ENCODE assay signal across 24 cellular contexts in the genomic region with DNA sequence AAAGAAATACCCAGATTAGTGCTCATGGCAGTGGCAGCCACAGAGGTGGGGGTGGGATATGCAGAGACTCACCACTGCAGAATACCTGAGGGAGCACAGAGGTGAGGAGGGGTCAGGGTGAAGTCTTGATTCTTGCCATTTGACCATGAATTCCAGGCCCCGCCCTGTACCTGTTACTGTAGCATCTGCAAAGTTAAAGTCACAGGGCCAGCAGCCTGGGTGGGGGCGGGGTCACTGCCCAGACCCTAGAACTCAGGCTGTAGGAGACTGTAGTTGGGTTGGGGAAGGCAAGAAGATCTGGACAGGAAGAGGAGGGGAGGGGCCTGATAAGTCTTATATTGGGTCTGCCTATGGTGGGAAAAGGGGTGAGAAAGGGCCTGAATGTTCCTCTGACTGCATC.
"Had no signal": no experiment of that assay in that cellular context is flagged by ENCODE, and none has a peak within 500 bp of the region (broad histone marks: within the 10 kb centered on the region; RNA-seq: fewer than 3 reads in every experiment).

No MANE protein-coding gene starts in this region.

- DNase-seq: IMR-90; Karpas-422; KG1; MG63; NCI-H1092; NCI-H1105 treated with DMSO at 0.1 percent for 48 hours; NCI-H1417 treated with DMSO at 0.1 percent for 48 hours; NCI-H187; NCI-H2029; NCI-H2081 treated with DMSO at 0.1 percent for 48 hours; NCI-H2171; NCI-H226; NCI-H446; NCI-H510A; NCI-H524 treated with DMSO at 0.1 percent for 48 hours; NCI-H69; NCI-H774; NK-92 treated with Interleukin-12 subunit alpha and Interleukin-12 subunit beta, amount 100 ng/mL, for 24 hours; PC-3; SHP77; SK-N-SH had no signal

- H3K4me3 ChIP-seq: MG63 had no signal

- H3K27ac ChIP-seq: RWPE1 had no signal

- H3K9me3 ChIP-seq: MG63, SK-N-SH had no signal

- H3K9me2 ChIP-seq: SK-N-SH had no signal

- H3K4me2 ChIP-seq: SK-N-SH had no signal

- ATAC-seq: HepG2, Panc1, PC-3 had no signal

- H3K27me3 ChIP-seq: MG63 had no signal

- H3K36me3 ChIP-seq: MG63 had no signal
